Comparison of ENCODE assay signal across 11 cellular contexts in the genomic region with DNA sequence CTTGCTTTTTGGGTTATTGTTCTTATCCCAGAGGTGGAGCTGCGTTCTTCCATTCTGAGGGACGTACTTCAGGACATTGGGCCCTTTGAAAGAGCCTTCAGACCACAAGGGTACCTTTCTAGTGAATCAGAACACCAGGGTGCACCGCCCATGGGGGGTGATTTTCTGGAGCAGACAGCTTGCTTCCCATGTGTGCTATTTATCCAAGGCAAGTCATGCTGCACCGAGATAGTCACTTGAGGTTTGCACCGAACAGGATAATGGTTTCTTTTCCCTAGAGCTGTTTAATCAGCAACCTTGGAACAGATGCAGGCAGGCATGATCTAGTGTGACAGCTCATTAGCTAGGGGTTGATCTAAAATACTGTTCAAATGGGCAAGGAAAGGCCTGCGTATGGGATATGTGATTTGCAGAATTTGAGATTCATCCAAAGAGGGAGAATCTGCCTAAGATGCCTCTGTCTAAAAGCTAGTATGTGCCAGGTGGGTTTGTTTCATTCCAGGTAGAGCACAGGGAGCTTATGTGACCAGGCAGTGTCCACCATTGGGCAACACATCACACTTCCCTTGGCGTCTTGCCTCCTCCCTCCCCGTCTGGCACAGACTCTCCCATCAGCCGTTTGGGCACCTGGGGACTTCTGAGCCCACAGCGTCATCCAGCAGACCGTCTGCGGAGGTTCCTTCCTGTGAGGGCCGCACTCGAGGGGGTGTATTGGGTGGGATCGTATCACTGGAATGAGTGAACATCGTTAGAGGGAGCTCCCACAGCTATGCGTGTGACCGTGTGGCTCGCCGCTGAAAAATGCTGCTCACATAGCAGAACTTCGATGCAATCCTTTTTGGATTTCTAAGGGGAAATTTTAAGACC. TPM values are rescaled to one million over a fixed set of nuclear protein-coding genes. Genes with fewer than 3 reads are reported as not detected.
DNase-seq lines count a peak whose midpoint lies in the region; ATAC-seq and TF ChIP-seq lines count a peak whose summit lies in the region.
"Had no signal": no experiment of that assay in that cellular context is flagged by ENCODE, and none has a peak within 500 bp of the region (broad histone marks: within the 10 kb centered on the region; RNA-seq: fewer than 3 reads in every experiment).

No MANE protein-coding gene starts in this region.

- H3K14ac ChIP-seq in mesenchymal stem cell (ENCODE audit: low read length in 2 of 2): no peak overlapping the region

- H2BK15ac ChIP-seq in mesenchymal stem cell (ENCODE audit: low read depth, poor library complexity, severe bottlenecking): no peak overlapping the region

- TF ChIP-seq CTCF in upper lobe of right lung (IDR thresholded peaks at IDR 0.05): no peak

- peaks cover 33 to 88% of the 10 kb centered on the region in 2 experiments for H3K36me3 ChIP-seq in mesenchymal stem cell (ENCODE audit: control insufficient read depth in 1 of 2, insufficient read depth in 2 of 2, low read depth in 1 of 2, low read length in 2 of 2)
- peaks cover 46% of the 10 kb centered on the region for H3K36me3 ChIP-seq in upper lobe of right lung

- H3K4me1 ChIP-seq in mesenchymal stem cell (ENCODE audit: control insufficient read depth, insufficient read depth, low read depth, low read length) (peaks cover 41% of the 10 kb centered on the region), upper lobe of right lung (peaks cover 23% of the 10 kb centered on the region)

- H3K9ac ChIP-seq in mesenchymal stem cell (ENCODE audit: low read length): peak overlapping the region; percentile 86

- H3K27me3 ChIP-seq in mesenchymal stem cell (ENCODE audit: control insufficient read depth in 1 of 2, insufficient read depth in 1 of 2, low read length in 2 of 2) (no peaks in the 10 kb centered on the region), upper lobe of right lung (no peaks in the 10 kb centered on the region)

- peak overlapping the region; percentile 79 for H2AK5ac ChIP-seq in mesenchymal stem cell (ENCODE audit: low read length, severe bottlenecking)

- H2AFZ ChIP-seq in mesenchymal stem cell (ENCODE audit: low read depth, low read length): peak overlapping the region; percentile 16

- H3K4me2 ChIP-seq in mesenchymal stem cell (ENCODE audit: low read length, poor library complexity, severe bottlenecking): no peak overlapping the region

- H3K79me1 ChIP-seq in mesenchymal stem cell (replicated peaks; ENCODE audit: low read length, poor library complexity, severe bottlenecking): no peaks in the 10 kb centered on the region

- WGBS in mesenchymal stem cell: 27% methylated on average over 19 of the region's 21 CpGs

- H2BK120ac ChIP-seq in mesenchymal stem cell (ENCODE audit: low read depth, low read length): peak overlapping the region; percentile 64

- peak overlapping the region in 1 of 2 experiments; percentile 6 for H2BK12ac ChIP-seq in mesenchymal stem cell (ENCODE audit: low read length in 2 of 2)

- H3K4ac ChIP-seq in mesenchymal stem cell (ENCODE audit: low read depth in 1 of 2, low read length in 2 of 2): peak overlapping the region in 1 of 2 experiments; percentile 30

- intact Hi-C loops in upper lobe of right lung (cut with DNase I): no loop called here

- H3K27ac ChIP-seq in cingulate gyrus (ENCODE audit: low read depth, low read length): peak overlapping the region; percentile 73
- peak overlapping the region; percentile 83 for H3K27ac ChIP-seq in mesenchymal stem cell (ENCODE audit: low read length, poor library complexity, severe bottlenecking)
- peak overlapping the region; percentile 24 for H3K27ac ChIP-seq in upper lobe of right lung

- peak overlapping the region; percentile 49 to 69 for H3K23ac ChIP-seq in mesenchymal stem cell (ENCODE audit: low read length in 2 of 2)

- H3K18ac ChIP-seq in mesenchymal stem cell (ENCODE audit: low read depth in 1 of 2, low read length in 2 of 2): peak overlapping the region; percentile 48 to 59

- H3K4me3 ChIP-seq in mesenchymal stem cell (ENCODE audit: insufficient read depth in 1 of 2, low read depth in 1 of 2, low read length in 2 of 2) (peak overlapping the region in 1 of 2 experiments; percentile 16), upper lobe of right lung (no peak overlapping the region)

- no peak for ATAC-seq in upper lobe of right lung
- ATAC-seq in GM21381 (IDR thresholded peaks at IDR 0.05; ENCODE audit: unreplicated experiment): no peak

- H3K9me3 ChIP-seq in mesenchymal stem cell (ENCODE audit: control insufficient read depth, low read length) (no peaks in the 10 kb centered on the region), upper lobe of right lung (no peaks in the 10 kb centered on the region)

- peak; percentile 52 for DNase-seq in NCI-H2171 (lab: John Stamatoyannopoulos, UW)
- DNase-seq in mesenchymal stem cell: peak; percentile 90
- no peak for DNase-seq in upper lobe of right lung
- DNase-seq in NCI-H2081 (lab: John Stamatoyannopoulos, UW): no peak
- DNase-seq in OCI-M2 (lab: John Stamatoyannopoulos, UW; ENCODE audit: unreplicated experiment): no peak
- DNase-seq: activated B cell treated with CpG ODN at 0.5 μM for 24 hours, NCI-H1436 treated with DMSO at 0.1 percent for 48 hours had no signal

- no peak overlapping the region for H2BK5ac ChIP-seq in mesenchymal stem cell (ENCODE audit: low read depth, low read length, poor library complexity, severe bottlenecking)

- H4K8ac ChIP-seq in mesenchymal stem cell (ENCODE audit: low read length): peak overlapping the region; percentile 78

- H4K91ac ChIP-seq in mesenchymal stem cell (ENCODE audit: low read length): peak overlapping the region; percentile 47

RNA-seq across cellular contexts. Expression of gene ABL1, which starts 23.0 kb away (rescaled TPM):
- polyA plus RNA-seq in mesenchymal stem cell (2013, experiment 1 of 2): 49.4 TPM
- 49.9 TPM for polyA plus RNA-seq in mesenchymal stem cell (2013, experiment 2 of 2)
- total RNA-seq in upper lobe of right lung: 52.1 TPM

RNA-seq across cellular contexts. Expression of gene QRFP, which starts 38.5 kb away (rescaled TPM):
- not detected for polyA plus RNA-seq in mesenchymal stem cell (2013, experiment 1 of 2)
- polyA plus RNA-seq in mesenchymal stem cell (2013, experiment 2 of 2): not detected
- not detected for total RNA-seq in upper lobe of right lung
- total RNA-seq: activated B cell treated with CpG ODN at 0.5 μM for 24 hours, dermis microvascular lymphatic vessel endothelial cell, subcutaneous adipose tissue had no signal

Comparison
In these comparisons a context has a peak if more than half of its experiments do, and no peak if none do; other contexts are left out.
1. DNase-seq: peak in NCI-H2171 (single experiment) and mesenchymal stem cell (single experiment); none in upper lobe of right lung (single experiment), NCI-H2081 (0 of 2) and OCI-M2 (single experiment).
2. H3K27ac ChIP-seq: peak in every context shown above with its lines; median percentile 83 in mesenchymal stem cell; 73 in cingulate gyrus; 24 in upper lobe of right lung.